Comparison of ENCODE assay signal across 23 cellular contexts in the genomic region with DNA sequence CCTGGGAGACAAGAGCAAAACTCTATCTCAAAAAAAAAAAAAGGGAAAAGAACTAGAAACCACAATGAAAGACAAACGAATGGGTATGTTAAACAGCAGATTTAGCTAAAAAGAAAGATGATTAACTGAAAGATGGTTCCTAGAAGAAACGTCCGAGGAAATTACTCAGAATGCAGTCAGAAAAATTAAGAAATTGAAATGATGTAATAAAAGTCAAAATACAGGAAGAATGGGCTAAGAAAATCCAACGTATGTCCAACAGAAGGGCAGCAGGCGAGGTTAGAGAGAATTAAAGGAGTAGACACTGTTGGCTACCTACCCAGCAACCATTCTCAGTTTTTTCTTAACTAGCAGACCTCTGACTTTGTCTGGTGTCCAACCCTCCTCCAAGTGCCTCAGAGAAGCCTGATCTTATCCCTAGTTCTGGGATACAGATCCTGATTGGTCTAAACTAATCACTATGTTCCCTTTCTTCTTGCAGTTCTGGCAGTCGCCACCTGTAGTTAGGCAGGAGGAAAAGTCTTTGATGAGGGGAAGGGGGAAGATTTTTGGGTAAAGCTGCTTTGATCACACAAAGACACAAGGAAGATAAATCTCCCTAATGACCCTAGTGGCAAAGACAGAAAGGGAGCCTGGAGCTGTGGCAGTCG. TPM values are rescaled to one million over a fixed set of nuclear protein-coding genes. Genes with fewer than 3 reads are reported as not detected.
DNase-seq lines count a peak whose midpoint lies in the region; ATAC-seq and TF ChIP-seq lines count a peak whose summit lies in the region.
"Had no signal": no experiment of that assay in that cellular context is flagged by ENCODE, and none has a peak within 500 bp of the region (broad histone marks: within the 10 kb centered on the region; RNA-seq: fewer than 3 reads in every experiment).

No MANE protein-coding gene starts in this region.

- intact Hi-C loops in MCF 10A (cut with micrococcal nuclease) (loop anchor here (5.0 kb wide), 1 partner anchor 116 kb away; a partner anchor contains a TSS), breast epithelium (cut with DNase I; ENCODE audit: low total_unique reads) (loop anchor here (10.0 kb wide), 1 partner anchor 1846 kb away; no protein-coding TSS in a partner anchor), OCI-LY7 (cut with micrococcal nuclease; ENCODE audit: unreplicated experiment) (no loop called here)

- CTCF ChIA-PET in MCF 10A (lab: Yijun Ruan, JAX) = interaction anchor here (0.7 to 1.5 kb wide), 7 partner anchors 16 to 262 kb away, joined by 3 to 6 read pairs (median 3); a partner anchor contains a TSS
- CTCF ChIA-PET in OCI-LY7 (lab: Charles Lee; ENCODE audit: unreplicated experiment) = no interaction called here
- CTCF ChIA-PET in activated CD8-positive, alpha-beta T cell treated with anti-CD3 and anti-CD28 coated beads, Interleukin-2, amount 10 ng/mL, durations not matched to agents 7 days and 5 days (lab: Charles Lee) = interaction anchor here (0.7 to 1.1 kb wide), 2 partner anchors 26 to 29 kb away, joined by 4 read pairs; no protein-coding TSS in a partner anchor

- H3K4me3 ChIP-seq in breast epithelium = no peak overlapping the region
- H3K4me3 ChIP-seq in RWPE2 (ENCODE audit: severe bottlenecking) = no peak overlapping the region
- no peak overlapping the region for H3K4me3 ChIP-seq in fibroblast of pulmonary artery (replicated peaks; ENCODE audit: low read depth, low read length)
- no peak overlapping the region for H3K4me3 ChIP-seq in OCI-LY7 (ENCODE audit: low read depth, low read length, poor library complexity, severe bottlenecking)
- H3K4me3 ChIP-seq: A549, colonic mucosa, transverse colon had no signal

- no peak overlapping the region for H3K4me2 ChIP-seq in OCI-LY7 (ENCODE audit: low read length)
- H3K4me2 ChIP-seq: A549 had no signal

- no peak for TF ChIP-seq POLR2A in breast epithelium (IDR thresholded peaks at IDR 0.05)

- no peaks in the 10 kb centered on the region for H3K9me3 Mint-ChIP-seq in MCF 10A (ENCODE audit: unreplicated experiment)
- H3K9me3 Mint-ChIP-seq in activated CD8-positive, alpha-beta T cell treated with anti-CD3 and anti-CD28 coated beads, Interleukin-2, amount 10 ng/mL, durations not matched to agents 7 days and 5 days (ENCODE audit: insufficient read depth) = no peaks in the 10 kb centered on the region
- no peaks in the 10 kb centered on the region for H3K9me3 Mint-ChIP-seq in activated T-cell treated with anti-CD3 and anti-CD28 coated beads, Interleukin-2, amount 50 U/mL, for 24 hours
- H3K9me3 Mint-ChIP-seq: activated naive CD4-positive, alpha-beta T cell treated with anti-CD3 and anti-CD28 coated beads, Interleukin-2, amount 50 U/mL, for 24 hours had no signal

- no peaks in the 10 kb centered on the region for H3K36me3 ChIP-seq in breast epithelium
- H3K36me3 ChIP-seq in RWPE2 (ENCODE audit: low read depth) = peaks cover 6% of the 10 kb centered on the region; the same call in 1 of the 2 replicates
- H3K36me3 ChIP-seq in OCI-LY7 (ENCODE audit: insufficient read depth, low read length) = no peaks in the 10 kb centered on the region
- H3K36me3 ChIP-seq: colonic mucosa, transverse colon had no signal

- BruUV-seq in MCF 10A (replicated peaks; lab: Mats Ljungman, UMichigan) = no TSS peak
- BruUV-seq in OCI-LY7 (replicated peaks; lab: Mats Ljungman, UMichigan) = no TSS peak

- H3K27ac ChIP-seq in breast epithelium (no peak overlapping the region), RWPE2 (ENCODE audit: poor library complexity, severe bottlenecking) (peak overlapping the region; percentile 74), OCI-LY7 (ENCODE audit: low read depth, low read length, poor library complexity, severe bottlenecking) (no peak overlapping the region)
- H3K27ac ChIP-seq: A549, colonic mucosa, transverse colon had no signal

- H4K20me1 ChIP-seq in OCI-LY7 (ENCODE audit: insufficient read depth, low read length) = no peaks in the 10 kb centered on the region

- H3K27me3 ChIP-seq in breast epithelium (no peaks in the 10 kb centered on the region), RWPE2 (ENCODE audit: insufficient read depth, poor library complexity, severe bottlenecking) (no peaks in the 10 kb centered on the region)
- H3K27me3 ChIP-seq: colonic mucosa, transverse colon had no signal

- no peak overlapping the region for H3K4me3 Mint-ChIP-seq in MCF 10A (ENCODE audit: unreplicated experiment)
- H3K4me3 Mint-ChIP-seq in activated CD8-positive, alpha-beta T cell treated with anti-CD3 and anti-CD28 coated beads, Interleukin-2, amount 10 ng/mL, durations not matched to agents 7 days and 5 days = no peak overlapping the region
- H3K4me3 Mint-ChIP-seq in activated T-cell treated with anti-CD3 and anti-CD28 coated beads, Interleukin-2, amount 50 U/mL, for 24 hours = no peak overlapping the region
- H3K4me3 Mint-ChIP-seq: activated naive CD4-positive, alpha-beta T cell treated with anti-CD3 and anti-CD28 coated beads, Interleukin-2, amount 50 U/mL, for 24 hours; CD4-positive, CD25-positive, alpha-beta regulatory T cell had no signal

- H2AFZ ChIP-seq in OCI-LY7 (ENCODE audit: low read length) = no peak overlapping the region

- H3K4me1 Mint-ChIP-seq in MCF 10A (ENCODE audit: insufficient read depth, unreplicated experiment) = peaks cover 40% of the 10 kb centered on the region
- no peaks in the 10 kb centered on the region for H3K4me1 Mint-ChIP-seq in activated CD8-positive, alpha-beta T cell treated with anti-CD3 and anti-CD28 coated beads, Interleukin-2, amount 10 ng/mL, durations not matched to agents 7 days and 5 days (ENCODE audit: low read depth)
- H3K4me1 Mint-ChIP-seq in activated T-cell treated with anti-CD3 and anti-CD28 coated beads, Interleukin-2, amount 50 U/mL, for 24 hours (ENCODE audit: low read depth) = peaks cover 11% of the 10 kb centered on the region
- H3K4me1 Mint-ChIP-seq: CD4-positive, CD25-positive, alpha-beta regulatory T cell had no signal

- no peaks in the 10 kb centered on the region for H3K9me2 ChIP-seq in OCI-LY7 (ENCODE audit: insufficient read depth, low read length)

- H3K4me1 ChIP-seq in breast epithelium = no peaks in the 10 kb centered on the region
- H3K4me1 ChIP-seq in RWPE2 (ENCODE audit: insufficient read depth, poor library complexity, severe bottlenecking) = peaks cover 20% of the 10 kb centered on the region
- H3K4me1 ChIP-seq in OCI-LY7 (ENCODE audit: insufficient read depth, low read length, poor library complexity, severe bottlenecking) = no peaks in the 10 kb centered on the region

- POLR2A ChIA-PET in MCF 10A (lab: Yijun Ruan, JAX) = interaction anchor here (0.6 to 0.7 kb wide), 3 partner anchors 17 to 141 kb away, joined by 3 read pairs; no protein-coding TSS in a partner anchor
- POLR2A ChIA-PET in OCI-LY7 (lab: Charles Lee) = interaction anchor here (0.7 kb wide), 2 partner anchors 16 to 66 kb away, joined by 3 read pairs; no protein-coding TSS in a partner anchor
- POLR2A ChIA-PET in activated CD8-positive, alpha-beta T cell treated with anti-CD3 and anti-CD28 coated beads, Interleukin-2, amount 10 ng/mL, durations not matched to agents 7 days and 5 days (lab: Charles Lee) = no interaction called here

- no peaks in the 10 kb centered on the region for H3K27me3 Mint-ChIP-seq in MCF 10A (ENCODE audit: insufficient read depth, unreplicated experiment)
- H3K27me3 Mint-ChIP-seq in activated CD8-positive, alpha-beta T cell treated with anti-CD3 and anti-CD28 coated beads, Interleukin-2, amount 10 ng/mL, durations not matched to agents 7 days and 5 days (ENCODE audit: low read depth) = peaks cover 2% of the 10 kb centered on the region
- no peaks in the 10 kb centered on the region for H3K27me3 Mint-ChIP-seq in activated T-cell treated with anti-CD3 and anti-CD28 coated beads, Interleukin-2, amount 50 U/mL, for 24 hours

- H3K36me3 Mint-ChIP-seq in MCF 10A (ENCODE audit: insufficient read depth, unreplicated experiment) = no peaks in the 10 kb centered on the region
- H3K36me3 Mint-ChIP-seq in activated CD8-positive, alpha-beta T cell treated with anti-CD3 and anti-CD28 coated beads, Interleukin-2, amount 10 ng/mL, durations not matched to agents 7 days and 5 days (ENCODE audit: low read depth) = no peaks in the 10 kb centered on the region
- no peaks in the 10 kb centered on the region for H3K36me3 Mint-ChIP-seq in activated T-cell treated with anti-CD3 and anti-CD28 coated beads, Interleukin-2, amount 50 U/mL, for 24 hours (ENCODE audit: low read depth)
- H3K36me3 Mint-ChIP-seq: activated naive CD4-positive, alpha-beta T cell treated with anti-CD3 and anti-CD28 coated beads, Interleukin-2, amount 50 U/mL, for 24 hours; CD4-positive, CD25-positive, alpha-beta regulatory T cell had no signal

- H3K9me3 ChIP-seq in breast epithelium = no peaks in the 10 kb centered on the region
- H3K9me3 ChIP-seq in RWPE2 (ENCODE audit: severe bottlenecking) = no peaks in the 10 kb centered on the region
- H3K9me3 ChIP-seq in OCI-LY7 (ENCODE audit: low read length) = no peaks in the 10 kb centered on the region
- H3K9me3 ChIP-seq: A549, colonic mucosa, transverse colon had no signal

- in situ Hi-C loops in GM13977 (cut with MboI; ENCODE audit: low pct_unique_long_range_greater_than_20kb, low sequenced_read_pairs, unreplicated experiment) = no loop called here

- TF ChIP-seq CTCF in MCF 10A (IDR thresholded peaks at IDR 0.05; ENCODE audit: unreplicated experiment) = no peak
- TF ChIP-seq CTCF in breast epithelium (IDR thresholded peaks at IDR 0.05) = no peak
- TF ChIP-seq CTCF in RWPE2 (IDR thresholded peaks at IDR 0.05; ENCODE audit: poor library complexity, severe bottlenecking) = no peak
- no peak for TF ChIP-seq CTCF in fibroblast of pulmonary artery (IDR thresholded peaks at IDR 0.05; ENCODE audit: low read length, missing control alignments)
- no peak for TF ChIP-seq CTCF in OCI-LY7 (conservative IDR thresholded peaks at IDR 0.05; ENCODE audit: low read length)
- TF ChIP-seq CTCF in GM13977 (IDR thresholded peaks at IDR 0.05; ENCODE audit: extremely low read depth, insufficient read depth, missing control alignments) = no peak

- no peak for ATAC-seq in RWPE2 (ENCODE audit: low read depth)
- ATAC-seq in activated CD8-positive, alpha-beta T cell treated with anti-CD3 and anti-CD28 coated beads, Interleukin-2, amount 10 ng/mL, durations not matched to agents 7 days and 5 days = no peak
- ATAC-seq: left ventricle myocardium superior, sciatic nerve had no signal

- peak overlapping the region; percentile 32 for H3K27ac Mint-ChIP-seq in MCF 10A (ENCODE audit: low read depth, unreplicated experiment)
- no peak overlapping the region for H3K27ac Mint-ChIP-seq in activated CD8-positive, alpha-beta T cell treated with anti-CD3 and anti-CD28 coated beads, Interleukin-2, amount 10 ng/mL, durations not matched to agents 7 days and 5 days
- H3K27ac Mint-ChIP-seq in activated T-cell treated with anti-CD3 and anti-CD28 coated beads, Interleukin-2, amount 50 U/mL, for 24 hours = no peak overlapping the region
- H3K27ac Mint-ChIP-seq: activated naive CD4-positive, alpha-beta T cell treated with anti-CD3 and anti-CD28 coated beads, Interleukin-2, amount 50 U/mL, for 24 hours had no signal

- no peaks in the 10 kb centered on the region for H3K79me2 ChIP-seq in OCI-LY7 (ENCODE audit: insufficient read depth, low read depth, low read length)

- DNase-seq in MCF 10A (ENCODE audit: unreplicated experiment) (peak; percentile 60), breast epithelium (ENCODE audit: low spot score in 2 of 2) (no peak), RWPE2 (ENCODE audit: low spot score) (no peak), fibroblast of pulmonary artery (ENCODE audit: low read depth) (peak; percentile 71), OCI-LY7 (ENCODE audit: low spot score) (no peak), GM13977 (ENCODE audit: low spot score) (no peak)
- DNase-seq in activated CD8-positive, alpha-beta T cell treated with anti-CD3 and anti-CD28 coated beads, Interleukin-2, amount 10 ng/mL, durations not matched to agents 7 days and 5 days = no peak
- DNase-seq in activated T-cell treated with anti-CD3 and anti-CD28 coated beads, Interleukin-2, amount 50 U/mL, for 24 hours = no peak
- DNase-seq: activated CD4-positive, alpha-beta T cell treated with anti-CD3 and anti-CD28 coated beads, Interleukin-2, amount 50 U/mL, for 48 hours; activated T-cell treated with anti-CD3 and anti-CD28 coated beads, Interleukin-2, amount 50 U/mL, for 1 hour; CD4-positive, CD25-positive, alpha-beta regulatory T cell; colonic mucosa; DMS53; KBM-7; left ventricle myocardium superior; NCI-H1048; NCI-H2107; occipital lobe; stimulated activated naive CD4-positive, alpha-beta T cell; transverse colon had no signal

RNA-seq across cellular contexts. Expression of a gene that starts 25.7 kb away (rescaled TPM):
- total RNA-seq in MCF 10A (2022) = 6.6 and 10.2 TPM in 2 replicates
- total RNA-seq in breast epithelium = 1 to 10 TPM; 2.8 to 5.6 (median 4.5) TPM
- not detected in 2 replicates for total RNA-seq in OCI-LY7 (2014; rRNA removed; shearing (Covaris generic))
- 0.15 TPM in 1 of 2 replicates, not detected in the other for total RNA-seq in OCI-LY7 (2022)
- total RNA-seq in activated CD8-positive, alpha-beta T cell treated with anti-CD3 and anti-CD28 coated beads, Interleukin-2, amount 10 ng/mL, durations not matched to agents 7 days and 5 days = not detected
- total RNA-seq: CD4-positive, CD25-positive, alpha-beta regulatory T cell had no signal

Comparison
In these comparisons a context has a peak if more than half of its experiments do, and no peak if none do; other contexts are left out.
1. DNase-seq: peak in MCF 10A (single experiment) and fibroblast of pulmonary artery (single experiment); none in breast epithelium (0 of 2), RWPE2 (single experiment), OCI-LY7 (single experiment), GM13977 (single experiment), activated CD8-positive, alpha-beta T cell treated with anti-CD3 and anti-CD28 coated beads, Interleukin-2, amount 10 ng/mL, durations not matched to agents 7 days and 5 days (single experiment) and activated T-cell treated with anti-CD3 and anti-CD28 coated beads, Interleukin-2, amount 50 U/mL, for 24 hours (single experiment).